Comparison of ENCODE assay signal across 8 cellular contexts in genomic region chr6:149028767-149029405, GRCh38.
A peak's percentile ranks its signal among the peaks of the same experiment; 100 is the strongest.
DNase-seq lines count a peak whose midpoint lies in the region; ATAC-seq and TF ChIP-seq lines count a peak whose summit lies in the region.

No MANE protein-coding gene starts in this region.

- DNase-seq in COLO668 (lab: John Stamatoyannopoulos, UW; ENCODE audit: unreplicated experiment) (peak; percentile 37), HL-60 (ENCODE audit: low read depth in 1 of 2, low spot score in 1 of 2) (peak; percentile 65 to 68), NCI-H69 (lab: John Stamatoyannopoulos, UW) (peak; percentile 88), endodermal cell (no peak), midbrain (lab: John Stamatoyannopoulos, UW) (peak; percentile 85), GOT3 (lab: John Stamatoyannopoulos, UW) (no peak)
- DNase-seq in activated CD4-positive, alpha-beta T cell treated with anti-CD3 and anti-CD28 coated beads for 48 hours: peak; percentile 77
- peak; percentile 64 to 67 for DNase-seq in stimulated activated naive CD8-positive, alpha-beta T cell treated with anti-CD3 and anti-CD28 coated beads, Interleukin-15, amount 100 ng/mL, for 72 hours

- H3K4me1 Mint-ChIP-seq in endodermal cell: peaks cover 2% of the 10 kb centered on the region
- peaks cover 55% of the 10 kb centered on the region for H3K4me1 Mint-ChIP-seq in stimulated activated naive CD8-positive, alpha-beta T cell treated with anti-CD3 and anti-CD28 coated beads, Interleukin-15, amount 100 ng/mL, for 72 hours

- no peak for ATAC-seq in stimulated activated naive CD8-positive, alpha-beta T cell treated with anti-CD3 and anti-CD28 coated beads, Interleukin-15, amount 100 ng/mL, for 72 hours

- no peak overlapping the region for H3K9ac ChIP-seq in endodermal cell (ENCODE audit: extremely low read depth, low read length, poor library complexity, severe bottlenecking)

- H3K27me3 ChIP-seq in HL-60 (ENCODE audit: insufficient read depth, poor library complexity, severe bottlenecking): no peaks in the 10 kb centered on the region
- no peaks in the 10 kb centered on the region for H3K27me3 ChIP-seq in endodermal cell (ENCODE audit: control insufficient read depth, insufficient read depth, low read length, poor library complexity, severe bottlenecking)

- H3K36me3 Mint-ChIP-seq in endodermal cell (ENCODE audit: low read depth): peaks cover 5% of the 10 kb centered on the region

- H3K27me3 Mint-ChIP-seq in endodermal cell (ENCODE audit: insufficient read depth): no peaks in the 10 kb centered on the region
- no peaks in the 10 kb centered on the region for H3K27me3 Mint-ChIP-seq in stimulated activated naive CD8-positive, alpha-beta T cell treated with anti-CD3 and anti-CD28 coated beads, Interleukin-15, amount 100 ng/mL, for 72 hours

- no peak for TF ChIP-seq CTCF in HL-60 (IDR thresholded peaks at IDR 0.05; ENCODE audit: insufficient read depth, low read length)
- peak; percentile 84 for TF ChIP-seq CTCF in endodermal cell (conservative IDR thresholded peaks at IDR 0.05)

- H3K4me3 Mint-ChIP-seq in endodermal cell: no peak overlapping the region
- peak overlapping the region in 1 of 2 donors; percentile 72 for H3K4me3 Mint-ChIP-seq in stimulated activated naive CD8-positive, alpha-beta T cell treated with anti-CD3 and anti-CD28 coated beads, Interleukin-15, amount 100 ng/mL, for 72 hours

- H3K36me3 ChIP-seq in endodermal cell (ENCODE audit: control insufficient read depth, insufficient read depth, low read length): no peaks in the 10 kb centered on the region

- 48 to 60% methylated on average over 4 to 5 of the region's 6 CpGs for WGBS in endodermal cell (ENCODE audit: insufficient coverage in 1 of 2, insufficient read length in 1 of 2), 2 experiments

- H3K27ac ChIP-seq in HL-60 (replicated peaks) (no peak overlapping the region), endodermal cell (ENCODE audit: low read depth, low read length) (no peak overlapping the region)

- H3K4me3 ChIP-seq in HL-60 (replicated peaks; ENCODE audit: insufficient read depth, low read length) (no peak overlapping the region), endodermal cell (ENCODE audit: low read length) (no peak overlapping the region)

- H3K9me3 ChIP-seq in endodermal cell (ENCODE audit: control insufficient read depth, low read length): no peaks in the 10 kb centered on the region

- no peaks in the 10 kb centered on the region for H3K4me1 ChIP-seq in endodermal cell (ENCODE audit: control insufficient read depth, insufficient read depth, low read length)

- peaks cover 2% of the 10 kb centered on the region for H3K9me3 Mint-ChIP-seq in endodermal cell
- no peaks in the 10 kb centered on the region for H3K9me3 Mint-ChIP-seq in stimulated activated naive CD8-positive, alpha-beta T cell treated with anti-CD3 and anti-CD28 coated beads, Interleukin-15, amount 100 ng/mL, for 72 hours

- no peak overlapping the region for H3K27ac Mint-ChIP-seq in endodermal cell
- H3K27ac Mint-ChIP-seq in stimulated activated naive CD8-positive, alpha-beta T cell treated with anti-CD3 and anti-CD28 coated beads, Interleukin-15, amount 100 ng/mL, for 72 hours: no peak overlapping the region

Comparison
In these comparisons a context has a peak if more than half of its experiments do, and no peak if none do; other contexts are left out.
1. DNase-seq: peak in COLO668 (single experiment), HL-60 (2 of 2), NCI-H69 (single experiment), activated CD4-positive, alpha-beta T cell treated with anti-CD3 and anti-CD28 coated beads for 48 hours (single experiment), midbrain (single experiment) and stimulated activated naive CD8-positive, alpha-beta T cell treated with anti-CD3 and anti-CD28 coated beads, Interleukin-15, amount 100 ng/mL, for 72 hours (2 of 2); none in endodermal cell (single experiment) and GOT3 (single experiment).